Comparison of ENCODE assay signal across 9 cellular contexts in the genomic region with DNA sequence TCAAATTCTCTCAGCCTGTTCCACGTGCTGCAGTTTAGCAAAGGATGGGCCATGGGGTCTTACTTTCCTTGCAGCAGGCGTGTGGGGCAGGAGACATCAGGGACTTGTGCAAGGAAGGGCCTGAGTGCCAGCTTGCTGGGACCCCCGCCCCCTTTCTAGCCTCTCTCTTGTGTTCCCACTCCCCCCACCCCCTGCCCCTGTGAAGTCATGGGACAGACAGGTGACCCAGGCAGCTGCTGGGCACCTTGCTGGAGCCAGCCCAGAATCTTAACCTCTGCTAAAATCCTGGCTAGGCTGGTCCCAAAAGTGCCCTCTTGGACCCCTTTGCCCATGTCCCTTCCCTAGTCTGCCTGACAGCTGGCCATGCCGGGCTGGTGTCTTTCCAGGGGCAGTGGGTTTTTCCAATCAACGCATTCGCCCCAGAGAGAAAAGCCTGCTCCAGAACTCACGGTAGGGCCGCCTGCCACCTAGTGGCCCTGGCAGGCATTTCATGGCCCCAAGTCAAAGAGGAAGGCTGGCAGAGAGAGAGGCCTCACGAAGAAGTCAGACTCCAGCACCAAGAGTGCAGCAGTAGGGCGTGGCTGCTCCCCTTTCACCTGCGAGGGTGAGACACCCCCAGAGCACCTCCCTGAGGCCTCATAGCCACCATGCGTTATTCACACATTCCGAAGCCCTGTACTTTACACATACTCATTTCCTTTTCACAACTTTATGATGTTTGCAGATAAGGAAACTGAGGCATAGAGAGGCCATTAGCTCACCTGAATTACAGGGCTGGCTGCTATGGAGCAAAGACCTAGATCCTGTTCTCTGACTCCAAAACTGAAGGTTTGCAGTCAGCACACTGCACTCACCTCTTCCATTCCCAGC.
A peak's percentile ranks its signal among the peaks of the same experiment; 100 is the strongest.
DNase-seq lines count a peak whose midpoint lies in the region; ATAC-seq, FAIRE-seq and TF ChIP-seq lines count a peak whose summit lies in the region.
"Had no signal": no experiment of that assay in that cellular context is flagged by ENCODE, and none has a peak within 500 bp of the region (broad histone marks: within the 10 kb centered on the region; RNA-seq: fewer than 3 reads in every experiment).

No MANE protein-coding gene starts in this region.

- no peaks in the 10 kb centered on the region for H3K27me3 ChIP-seq in right lobe of liver

- peaks cover 0 to 23% (median 3%) of the 10 kb centered on the region in 4 donors for H3K36me3 ChIP-seq in right lobe of liver

- no peak for TF ChIP-seq POLR2A in A549 (IDR thresholded peaks at IDR 0.05; ENCODE audit: low read length)
- TF ChIP-seq POLR2A in right lobe of liver (IDR thresholded peaks at IDR 0.05), result no peak

- TF ChIP-seq CTCF in A549 (IDR thresholded peaks at IDR 0.05), result peak; percentile 68
- TF ChIP-seq CTCF in right lobe of liver (IDR thresholded peaks at IDR 0.05), result peak; percentile 91 to 94 (median 93)

- intact Hi-C loops in right lobe of liver (cut with DNase I), result no loop called here

- FAIRE-seq in A549 (lab: Jason Lieb, UNC), result no peak

- WGBS in A549 (ENCODE audit: missing lambda C conversion rate), result 62% methylated on average over 10 of the region's 13 CpGs
- WGBS in right lobe of liver (ENCODE audit: insufficient coverage, low coverage, low lambda C conversion rate, missing lambda C conversion rate), result 2% methylated on average over 8 of the region's 13 CpGs

- no peak overlapping the region for H3K4me2 ChIP-seq in A549

- TF ChIP-seq EP300 in A549 (IDR thresholded peaks at IDR 0.05), result no peak

- ATAC-seq in A549, result peak; percentile 45 to 83; a peak in 4 of 6 replicates
- peak; percentile 32 for ATAC-seq in GM19395 (IDR thresholded peaks at IDR 0.05; ENCODE audit: unreplicated experiment)
- peak; percentile 75 to 89 (median 86) for ATAC-seq in right lobe of liver

- POLR2A ChIA-PET in A549 (lab: Yijun Ruan, JAX), result interaction anchor here (0.7 kb wide), 1 partner anchor 22 kb away, joined by 3 read pairs; no protein-coding TSS in a partner anchor

- peak overlapping the region in 1 of 2 experiments; percentile 58; a peak in 2 of 6 replicates for H3K27ac ChIP-seq in A549
- no peak overlapping the region for H3K27ac ChIP-seq in right lobe of liver

- H3K4me1 ChIP-seq in A549, result no peaks in the 10 kb centered on the region
- no peaks in the 10 kb centered on the region for H3K4me1 ChIP-seq in right lobe of liver

- peak; percentile 78 to 87 for TF ChIP-seq RAD21 in A549 (conservative IDR thresholded peaks at IDR 0.05 in 1 of 2, IDR thresholded peaks at IDR 0.05 in 1 of 2)

- no peak overlapping the region for H3K4me3 ChIP-seq in A549
- no peak overlapping the region for H3K4me3 ChIP-seq in right lobe of liver
- H3K4me3 ChIP-seq: skin epidermis had no signal

- 0 out of 3 replicates have a peak, but pooled peaks cover 4% of the 10 kb centered on the region for H3K9me3 ChIP-seq in A549
- H3K9me3 ChIP-seq in right lobe of liver, result no peaks in the 10 kb centered on the region

- CTCF ChIA-PET in A549 (lab: Yijun Ruan, JAX), result interaction anchor here (0.5 to 4.0 kb wide), 16 partner anchors 9 to 1159 kb away, joined by 3 to 33 read pairs (median 3); no protein-coding TSS in a partner anchor

- DNase-seq in A549 (ENCODE audit: low read depth in 1 of 2, low spot score in 1 of 2), result peak; percentile 62 to 76
- DNase-seq in NCI-H524 (lab: John Stamatoyannopoulos, UW), result peak; percentile 78 to 87
- DNase-seq in activated CD4-positive, alpha-beta T cell treated with anti-CD3 and anti-CD28 coated beads, Interleukin-2, amount 50 U/mL, for 24 hours (ENCODE audit: low read depth in 1 of 2, low spot score in 1 of 2), result peak; percentile 63 to 70
- peak; percentile 49 for DNase-seq in dedifferentiated amniotic fluid mesenchymal stem cell (ENCODE audit: extremely low spot score)
- DNase-seq in right lobe of liver, result peak; percentile 63 to 74 (median 73)
- peak; percentile 24 for DNase-seq in stimulated activated CD8-positive, alpha-beta memory T cell treated with anti-CD3 and anti-CD28 coated beads, Interleukin-12 subunit alpha, Interleukin-12 subunit beta, amount 100 ng/mL, for 24 hours (ENCODE audit: extremely low read depth)
- DNase-seq in NCI-H1436 (lab: John Stamatoyannopoulos, UW), result no peak

TF ChIP-seq in A549, 52 proteins besides CTCF, POLR2A, EP300 and RAD21:
- TF ChIP-seq ZFP36 (IDR thresholded peaks at IDR 0.05; ENCODE audit: borderline replicate concordance, partially characterized antibody) (no peak), SMC3 (IDR thresholded peaks at IDR 0.05) (peak; percentile 68)

Comparison
In these comparisons a context has a peak if more than half of its experiments do, and no peak if none do; other contexts are left out.
1. ATAC-seq: peak in every context shown above with its lines; median percentile 86 in right lobe of liver; 64 in A549; 32 in GM19395.